9 cellular contexts compared by ENCODE assay signal in genomic region chr6:70955441-70956190, GRCh38. TPM values are rescaled to one million over a fixed set of nuclear protein-coding genes. Genes with fewer than 3 reads are reported as not detected.
A peak's percentile ranks its signal among the peaks of the same experiment; 100 is the strongest.
DNase-seq lines count a peak whose midpoint lies in the region; ATAC-seq lines count a peak whose summit lies in the region.
"Had no signal": no experiment of that assay in that cellular context is flagged by ENCODE, and none has a peak within 500 bp of the region (broad histone marks: within the 10 kb centered on the region; RNA-seq: fewer than 3 reads in every experiment).

No MANE protein-coding gene starts in this region.

- H3K27me3 Mint-ChIP-seq in activated CD4-positive, alpha-beta memory T cell treated with anti-CD3 and anti-CD28 coated beads, Interleukin-2, amount 10 ng/mL, durations not matched to agents 7 days and 5 days = peaks cover 51% of the 10 kb centered on the region

- H3K27ac ChIP-seq in BLaER1 = no peak overlapping the region

- POLR2A ChIA-PET in activated CD4-positive, alpha-beta memory T cell treated with anti-CD3 and anti-CD28 coated beads, Interleukin-2, amount 10 ng/mL, durations not matched to agents 7 days and 5 days (lab: Charles Lee) = interaction anchor here (0.6 to 1.1 kb wide), 2 partner anchors 435 to 646 kb away, joined by 3 read pairs; no protein-coding TSS in a partner anchor

- peak overlapping the region; percentile 49 for H3K4me3 Mint-ChIP-seq in activated CD4-positive, alpha-beta memory T cell treated with anti-CD3 and anti-CD28 coated beads, Interleukin-2, amount 10 ng/mL, durations not matched to agents 7 days and 5 days

- no peak overlapping the region for H3K27ac Mint-ChIP-seq in activated CD4-positive, alpha-beta memory T cell treated with anti-CD3 and anti-CD28 coated beads, Interleukin-2, amount 10 ng/mL, durations not matched to agents 7 days and 5 days

- no peaks in the 10 kb centered on the region for H3K36me3 ChIP-seq in BLaER1

- no peaks in the 10 kb centered on the region for H3K36me3 Mint-ChIP-seq in activated CD4-positive, alpha-beta memory T cell treated with anti-CD3 and anti-CD28 coated beads, Interleukin-2, amount 10 ng/mL, durations not matched to agents 7 days and 5 days (ENCODE audit: low read depth)

- peak; percentile 99 for ATAC-seq in GM19324 (IDR thresholded peaks at IDR 0.05; ENCODE audit: low FRiP score, unreplicated experiment)
- ATAC-seq in HG03439 (IDR thresholded peaks at IDR 0.05; ENCODE audit: unreplicated experiment) = peak; percentile 97

- H3K27me3 ChIP-seq in BLaER1 = peaks cover 32% of the 10 kb centered on the region

- H4K20me1 ChIP-seq in BLaER1 = no peaks in the 10 kb centered on the region

- peak overlapping the region; percentile 76 for H3K4me2 ChIP-seq in BLaER1

- H3K9me3 Mint-ChIP-seq in activated CD4-positive, alpha-beta memory T cell treated with anti-CD3 and anti-CD28 coated beads, Interleukin-2, amount 10 ng/mL, durations not matched to agents 7 days and 5 days = no peaks in the 10 kb centered on the region

- H3K4me3 ChIP-seq in BLaER1 = peak overlapping the region; percentile 60

- H3K9me3 ChIP-seq in BLaER1 = peaks cover 20% of the 10 kb centered on the region

- H3K9ac ChIP-seq in BLaER1 = no peak overlapping the region

- peaks cover 20% of the 10 kb centered on the region for H3K4me1 Mint-ChIP-seq in activated CD4-positive, alpha-beta memory T cell treated with anti-CD3 and anti-CD28 coated beads, Interleukin-2, amount 10 ng/mL, durations not matched to agents 7 days and 5 days

- CTCF ChIA-PET in activated CD4-positive, alpha-beta memory T cell treated with anti-CD3 and anti-CD28 coated beads, Interleukin-2, amount 10 ng/mL, durations not matched to agents 7 days and 5 days (lab: Charles Lee) = interaction anchor here (0.6 to 4.1 kb wide), 48 partner anchors 11 to 734 kb away, joined by 3 to 44 read pairs (median 4); partner anchors contain the start of gene FAM135A

- H3K4me1 ChIP-seq in BLaER1 = no peaks in the 10 kb centered on the region

- DNase-seq in NCI-H524 (lab: John Stamatoyannopoulos, UW) = peak; percentile 74 to 92
- DNase-seq in activated CD4-positive, alpha-beta memory T cell treated with anti-CD3 and anti-CD28 coated beads, Interleukin-2, amount 10 ng/mL, durations not matched to agents 7 days and 5 days = peak; percentile 86
- peak; percentile 79 for DNase-seq in effector CD4-positive, alpha-beta T cell
- DNase-seq in lung microvascular endothelial cell (ENCODE audit: low read depth in 2 of 2) = peak; percentile 80 to 90
- peak; percentile 45 to 81 (median 67) for DNase-seq in stimulated activated CD4-positive, alpha-beta T cell treated with anti-CD3 and anti-CD28 coated beads, TNF-alpha, amount 100 ng/mL, for 1 hour (ENCODE audit: low read depth in 3 of 3, low spot score in 1 of 3)

RNA-seq across cellular contexts. Expression of gene B3GAT2, which starts 1.2 kb away (rescaled TPM):
- under 1 TPM in 1 of 2 experiments, not detected in 1; 0.05 TPM for total RNA-seq in activated CD4-positive, alpha-beta memory T cell treated with anti-CD3 and anti-CD28 coated beads, Interleukin-2, amount 10 ng/mL, durations not matched to agents 7 days and 5 days
- not detected in 2 replicates for total RNA-seq in lung microvascular endothelial cell
- total RNA-seq: T-helper 1 cell treated with Interleukin-12 subunit alpha and Interleukin-12 subunit beta and Interleukin-4 antibody, amounts not matched to agents 30 ng/mL and 1 ng/mL, for 36 hours had no signal
